ENCODE assay signal across 9 cellular contexts in genomic region chr1:206699626-206700025, GRCh38. TPM values are rescaled to one million over a fixed set of nuclear protein-coding genes. Genes with fewer than 3 reads are reported as not detected.
DNase-seq lines count a peak whose midpoint lies in the region; ATAC-seq and TF ChIP-seq lines count a peak whose summit lies in the region.
"Had no signal": no experiment of that assay in that cellular context is flagged by ENCODE, and none has a peak within 500 bp of the region (broad histone marks: within the 10 kb centered on the region; RNA-seq: fewer than 3 reads in every experiment).

No MANE protein-coding gene starts in this region.

- no peak overlapping the region for H3K4me3 Mint-ChIP-seq in central memory CD8-positive, alpha-beta T cell

- H3K9me3 Mint-ChIP-seq in central memory CD8-positive, alpha-beta T cell = no peaks in the 10 kb centered on the region

- no peak overlapping the region for H3K4me3 ChIP-seq in mucosa of descending colon

- DNase-seq in AML-193 (lab: John Stamatoyannopoulos, UW) (peak; percentile 72 to 77), LHCN-M2 (ENCODE audit: low read depth) (peak; percentile 49), mucosa of descending colon (no peak), foreskin keratinocyte (no peak), germinal center (ENCODE audit: low spot score) (no peak)
- DNase-seq in central memory CD8-positive, alpha-beta T cell (ENCODE audit: low spot score in 2 of 2) = no peak
- no peak for DNase-seq in activated CD4-positive, alpha-beta T cell treated with anti-CD3 and anti-CD28 coated beads for 1 hour
- DNase-seq in activated CD4-positive, CD25-positive, alpha-beta regulatory T cell treated with anti-CD3 and anti-CD28 coated beads, Interleukin-2, amount 50 U/mL, for 72 hours = no peak
- DNase-seq: NCI-H2029 treated with DMSO at 0.1 percent for 48 hours had no signal

- H3K4me1 ChIP-seq in mucosa of descending colon (ENCODE audit: low read depth) = peaks cover 15% of the 10 kb centered on the region
- no peaks in the 10 kb centered on the region for H3K4me1 ChIP-seq in foreskin keratinocyte

- no peaks in the 10 kb centered on the region for H3K36me3 ChIP-seq in mucosa of descending colon (ENCODE audit: low read depth)

- no peak for TF ChIP-seq CTCF in mucosa of descending colon (IDR thresholded peaks at IDR 0.05)
- TF ChIP-seq CTCF in foreskin keratinocyte (conservative IDR thresholded peaks at IDR 0.05) = no peak

- no peaks in the 10 kb centered on the region for H3K9me3 ChIP-seq in mucosa of descending colon

- H3K27ac ChIP-seq in foreskin keratinocyte = no peak overlapping the region

- no peak for ATAC-seq in central memory CD8-positive, alpha-beta T cell (replicated peaks; ENCODE audit: extremely low read depth, poor library complexity, severe bottlenecking)
- ATAC-seq in mucosa of descending colon (peak; percentile 13), foreskin keratinocyte (no peak)

- H3K4me1 Mint-ChIP-seq in central memory CD8-positive, alpha-beta T cell = peaks cover 87% of the 10 kb centered on the region

- H3K27ac Mint-ChIP-seq in central memory CD8-positive, alpha-beta T cell (ENCODE audit: low read depth) = peak overlapping the region; percentile 61

- intact Hi-C loops in mucosa of descending colon (cut with DNase I, micrococcal nuclease) = no loop called here

- H3K27me3 Mint-ChIP-seq in central memory CD8-positive, alpha-beta T cell = no peaks in the 10 kb centered on the region

- H3K36me3 Mint-ChIP-seq in central memory CD8-positive, alpha-beta T cell (ENCODE audit: insufficient read depth) = peaks cover 34% of the 10 kb centered on the region

- no peaks in the 10 kb centered on the region for H3K27me3 ChIP-seq in foreskin keratinocyte

RNA-seq across cellular contexts. Expression of gene MAPKAPK2, which starts 14.9 kb away (rescaled TPM):
- 41.7 and 49.4 TPM in 2 replicates for total RNA-seq in LHCN-M2 (2014; rRNA removed)
- 68.7 TPM for polyA plus RNA-seq in LHCN-M2 (2012)
- 10 to 100 TPM; 68.4 to 75.2 (median 72.1) TPM for total RNA-seq in mucosa of descending colon
- total RNA-seq in foreskin keratinocyte = 63.7 and 64.0 TPM in 2 replicates
- 52.4 and 57.9 TPM in 2 replicates for polyA plus RNA-seq in foreskin keratinocyte

Comparison
In these comparisons a context has a peak if more than half of its experiments do, and no peak if none do; other contexts are left out.
1. DNase-seq: peak in AML-193 (2 of 2) and LHCN-M2 (single experiment); none in central memory CD8-positive, alpha-beta T cell (0 of 2), mucosa of descending colon (0 of 3), foreskin keratinocyte (0 of 2), germinal center (single experiment), activated CD4-positive, alpha-beta T cell treated with anti-CD3 and anti-CD28 coated beads for 1 hour (single experiment) and activated CD4-positive, CD25-positive, alpha-beta regulatory T cell treated with anti-CD3 and anti-CD28 coated beads, Interleukin-2, amount 50 U/mL, for 72 hours (single experiment).